13 cellular contexts compared by ENCODE assay signal in genomic region chr2:182379235-182379634, GRCh38. TPM values are rescaled to one million over a fixed set of nuclear protein-coding genes. Genes with fewer than 3 reads are reported as not detected.
A peak's percentile ranks its signal among the peaks of the same experiment; 100 is the strongest.
DNase-seq lines count a peak whose midpoint lies in the region; FAIRE-seq and TF ChIP-seq lines count a peak whose summit lies in the region.
"Had no signal": no experiment of that assay in that cellular context is flagged by ENCODE, and none has a peak within 500 bp of the region (broad histone marks: within the 10 kb centered on the region; RNA-seq: fewer than 3 reads in every experiment).

No MANE protein-coding gene starts in this region.

- no peaks in the 10 kb centered on the region for H3K9me3 Mint-ChIP-seq in activated T-helper 1 cell treated with anti-CD3 and anti-CD28 coated beads, Interleukin-12 subunit alpha, Interleukin-12 subunit beta, Interleukin-2, Interleukin-4 antibody, amounts not matched to agents 30 ng/mL and 10 ng/mL and 1 ng/mL, durations not matched to agents 14 hours and 24 hours and 36 hours
- peaks cover 1 to 38% (median 25%) of the 10 kb centered on the region in 8 donors for H3K9me3 Mint-ChIP-seq in CD4-positive, alpha-beta memory T cell

- no peak for TF ChIP-seq CTCF in sigmoid colon (IDR thresholded peaks at IDR 0.05)

- no peak for TF ChIP-seq POLR2A in sigmoid colon (IDR thresholded peaks at IDR 0.05)

- H3K27ac ChIP-seq in sigmoid colon: peak overlapping the region in 3 of 4 donors; percentile 12 to 25 (median 15)
- H3K27ac ChIP-seq in CD4-positive, alpha-beta memory T cell (ENCODE audit: low read depth, low read length): no peak overlapping the region

- peaks cover 0 to 14% (median 6%) of the 10 kb centered on the region in 4 donors for H3K4me1 ChIP-seq in sigmoid colon
- H3K4me1 ChIP-seq in CD4-positive, alpha-beta memory T cell (ENCODE audit: insufficient read depth, low read length): no peaks in the 10 kb centered on the region

- POLR2A ChIA-PET in CD4-positive, alpha-beta memory T cell (lab: Charles Lee; ENCODE audit: partially characterized antibody): no interaction called here

- peaks cover 0 to 2% (median 0%) of the 10 kb centered on the region in 4 donors for H3K9me3 ChIP-seq in sigmoid colon
- no peaks in the 10 kb centered on the region for H3K9me3 ChIP-seq in CD4-positive, alpha-beta memory T cell (ENCODE audit: control insufficient read depth in 1 of 2, low read length in 2 of 2)

- no peak overlapping the region for H3K4me3 Mint-ChIP-seq in activated T-helper 1 cell treated with anti-CD3 and anti-CD28 coated beads, Interleukin-12 subunit alpha, Interleukin-12 subunit beta, Interleukin-2, Interleukin-4 antibody, amounts not matched to agents 30 ng/mL and 10 ng/mL and 1 ng/mL, durations not matched to agents 14 hours and 24 hours and 36 hours
- H3K4me3 Mint-ChIP-seq in CD4-positive, alpha-beta memory T cell: no peak overlapping the region

- no peak for TF ChIP-seq EP300 in sigmoid colon (IDR thresholded peaks at IDR 0.05)

- H3K27ac Mint-ChIP-seq in activated T-helper 1 cell treated with anti-CD3 and anti-CD28 coated beads, Interleukin-12 subunit alpha, Interleukin-12 subunit beta, Interleukin-2, Interleukin-4 antibody, amounts not matched to agents 30 ng/mL and 10 ng/mL and 1 ng/mL, durations not matched to agents 14 hours and 24 hours and 36 hours: no peak overlapping the region
- H3K27ac Mint-ChIP-seq in CD4-positive, alpha-beta memory T cell: no peak overlapping the region

- no peak overlapping the region for H3K4me3 ChIP-seq in sigmoid colon
- H3K4me3 ChIP-seq in CD4-positive, alpha-beta memory T cell (ENCODE audit: low read length in 2 of 2): no peak overlapping the region
- H3K4me3 ChIP-seq: lung had no signal

- FAIRE-seq in RCC 7860 (lab: Jason Lieb, UNC): peak; percentile 59
- FAIRE-seq: frontal cortex had no signal

- CTCF ChIA-PET in CD4-positive, alpha-beta memory T cell (lab: Charles Lee; ENCODE audit: partially characterized antibody): no interaction called here

- no peaks in the 10 kb centered on the region for H3K27me3 ChIP-seq in sigmoid colon
- no peaks in the 10 kb centered on the region for H3K27me3 ChIP-seq in CD4-positive, alpha-beta memory T cell (ENCODE audit: insufficient read depth, low read length)

- peak; percentile 88 for DNase-seq in LHCN-M2 (ENCODE audit: low read depth)
- DNase-seq in RCC 7860 (ENCODE audit: low spot score): no peak
- peak; percentile 39 for DNase-seq in fibroblast of the conjunctiva (ENCODE audit: low read depth)
- DNase-seq in sigmoid colon: no peak
- DNase-seq in NOMO-1 treated with dmso at 0.1 percent for 144 hours (lab: John Stamatoyannopoulos, UW; ENCODE audit: unreplicated experiment): no peak
- DNase-seq in activated T-helper 1 cell treated with anti-CD3 and anti-CD28 coated beads, Interleukin-12 subunit alpha, Interleukin-12 subunit beta, Interleukin-2, Interleukin-4 antibody, amounts not matched to agents 30 ng/mL and 10 ng/mL and 1 ng/mL, durations not matched to agents 14 hours and 24 hours and 36 hours (ENCODE audit: low spot score): no peak
- DNase-seq in CD4-positive, alpha-beta memory T cell: no peak
- DNase-seq in putamen (ENCODE audit: low spot score): no peak
- DNase-seq: activated T-cell treated with anti-CD3 and anti-CD28 coated beads, Interleukin-2, amount 50 U/mL, for 48 hours; retina had no signal

- H3K36me3 ChIP-seq in sigmoid colon: no peaks in the 10 kb centered on the region
- H3K36me3 ChIP-seq in CD4-positive, alpha-beta memory T cell (ENCODE audit: insufficient read depth, low read length): no peaks in the 10 kb centered on the region

- intact Hi-C loops in sigmoid colon (cut with DNase I): no loop called here
- intact Hi-C loops in activated T-helper 1 cell treated with anti-CD3 and anti-CD28 coated beads, Interleukin-12 subunit alpha, Interleukin-12 subunit beta, Interleukin-2, Interleukin-4 antibody, amounts not matched to agents 30 ng/mL and 10 ng/mL and 1 ng/mL, durations not matched to agents 14 hours and 24 hours and 36 hours (cut with micrococcal nuclease): no loop called here
- intact Hi-C loops in CD4-positive, alpha-beta memory T cell (cut with micrococcal nuclease): no loop called here

- no peaks in the 10 kb centered on the region for H3K27me3 Mint-ChIP-seq in activated T-helper 1 cell treated with anti-CD3 and anti-CD28 coated beads, Interleukin-12 subunit alpha, Interleukin-12 subunit beta, Interleukin-2, Interleukin-4 antibody, amounts not matched to agents 30 ng/mL and 10 ng/mL and 1 ng/mL, durations not matched to agents 14 hours and 24 hours and 36 hours (ENCODE audit: insufficient read depth)
- no peaks in the 10 kb centered on the region for H3K27me3 Mint-ChIP-seq in CD4-positive, alpha-beta memory T cell

- no peaks in the 10 kb centered on the region for H3K4me1 Mint-ChIP-seq in activated T-helper 1 cell treated with anti-CD3 and anti-CD28 coated beads, Interleukin-12 subunit alpha, Interleukin-12 subunit beta, Interleukin-2, Interleukin-4 antibody, amounts not matched to agents 30 ng/mL and 10 ng/mL and 1 ng/mL, durations not matched to agents 14 hours and 24 hours and 36 hours (ENCODE audit: low read depth)
- no peaks in the 10 kb centered on the region for H3K4me1 Mint-ChIP-seq in CD4-positive, alpha-beta memory T cell

- 2 to 29% methylated on average over 1 of the region's 1 CpG for WGBS in sigmoid colon, 2 donors

- no peaks in the 10 kb centered on the region for H3K36me3 Mint-ChIP-seq in activated T-helper 1 cell treated with anti-CD3 and anti-CD28 coated beads, Interleukin-12 subunit alpha, Interleukin-12 subunit beta, Interleukin-2, Interleukin-4 antibody, amounts not matched to agents 30 ng/mL and 10 ng/mL and 1 ng/mL, durations not matched to agents 14 hours and 24 hours and 36 hours (ENCODE audit: low read depth)
- H3K36me3 Mint-ChIP-seq in CD4-positive, alpha-beta memory T cell: no peaks in the 10 kb centered on the region

RNA-seq across cellular contexts. Expression of gene PDE1A, which starts 47.6 kb away (rescaled TPM):
- total RNA-seq in LHCN-M2 (2014; rRNA removed) (3.1 and 3.5 TPM in 2 replicates), sigmoid colon (10 to 100 TPM; 17.2 to 37.1 (median 33.3) TPM)
- 0.90 TPM for polyA plus RNA-seq in LHCN-M2 (2012)
- polyA plus RNA-seq in sigmoid colon: 1 to 10 TPM in 2 of 3 donors, under 1 TPM in 1; 0.69 to 9.0 (median 3.4) TPM
- total RNA-seq in activated T-helper 1 cell treated with anti-CD3 and anti-CD28 coated beads, Interleukin-12 subunit alpha, Interleukin-12 subunit beta, Interleukin-2, Interleukin-4 antibody, amounts not matched to agents 30 ng/mL and 10 ng/mL and 1 ng/mL, durations not matched to agents 14 hours and 24 hours and 36 hours: not detected in 2 replicates
- not detected for total RNA-seq in CD4-positive, alpha-beta memory T cell
- not detected for polyA plus RNA-seq in CD4-positive, alpha-beta memory T cell
- total RNA-seq: HT-29 had no signal

Comparison
In these comparisons a context has a peak if more than half of its experiments do, and no peak if none do; other contexts are left out.
1. DNase-seq: peak in LHCN-M2 (single experiment) and fibroblast of the conjunctiva (single experiment); none in RCC 7860 (single experiment), sigmoid colon (single experiment), NOMO-1 treated with dmso at 0.1 percent for 144 hours (single experiment), activated T-helper 1 cell treated with anti-CD3 and anti-CD28 coated beads, Interleukin-12 subunit alpha, Interleukin-12 subunit beta, Interleukin-2, Interleukin-4 antibody, amounts not matched to agents 30 ng/mL and 10 ng/mL and 1 ng/mL, durations not matched to agents 14 hours and 24 hours and 36 hours (single experiment), CD4-positive, alpha-beta memory T cell (0 of 5) and putamen (single experiment).